8 cellular contexts compared by ENCODE assay signal in genomic region chr3:66501483-66502266, GRCh38. TPM values are rescaled to one million over a fixed set of nuclear protein-coding genes. Genes with fewer than 3 reads are reported as not detected.
A peak's percentile ranks its signal among the peaks of the same experiment; 100 is the strongest.
DNase-seq lines count a peak whose midpoint lies in the region; ATAC-seq, FAIRE-seq and TF ChIP-seq lines count a peak whose summit lies in the region.

No MANE protein-coding gene starts in this region.

- ATAC-seq in CD8-positive, alpha-beta T cell: no peak
- no peak for ATAC-seq in HG03432 (IDR thresholded peaks at IDR 0.05; ENCODE audit: unreplicated experiment)
- ATAC-seq in GM18873 (IDR thresholded peaks at IDR 0.05; ENCODE audit: low FRiP score, unreplicated experiment): no peak
- no peak for ATAC-seq in HG03442 (IDR thresholded peaks at IDR 0.05; ENCODE audit: unreplicated experiment)

- intact Hi-C loops in CD8-positive, alpha-beta T cell (cut with DNase I, micrococcal nuclease): loop anchor here (1.0 to 5.0 kb wide), 9 partner anchors 21 to 1153 kb away; partner anchors contain the start of genes KBTBD8 (in 1 of the 2), SLC25A26 (in 1 of the 2) and SUCLG2 (in 1 of the 2)
- intact Hi-C loops in endothelial cell of umbilical vein (cut with micrococcal nuclease): loop anchor here (1.0 to 2.0 kb wide), 8 partner anchors 28 to 497 kb away; partner anchors contain the start of gene KBTBD8

- H3K9ac ChIP-seq in OCI-LY3 (ENCODE audit: low read length): peak overlapping the region; percentile 43
- H3K9ac ChIP-seq in endothelial cell of umbilical vein (replicated peaks; ENCODE audit: extremely low read depth, insufficient read depth, low read length): no peak overlapping the region

- FAIRE-seq in endothelial cell of umbilical vein (lab: Jason Lieb, UNC): no peak

- H3K36me3 ChIP-seq in CD8-positive, alpha-beta T cell (ENCODE audit: insufficient read depth, low read length): no peaks in the 10 kb centered on the region
- no peaks in the 10 kb centered on the region for H3K36me3 ChIP-seq in OCI-LY3 (replicated peaks; ENCODE audit: low read depth, low read length)
- H3K36me3 ChIP-seq in endothelial cell of umbilical vein (ENCODE audit: control insufficient read depth in 2 of 2, extremely low read depth in 1 of 2, insufficient read depth in 2 of 2, low read length in 2 of 2): no peaks in the 10 kb centered on the region
- H3K36me3 ChIP-seq in neutrophil: no peaks in the 10 kb centered on the region

- no peak overlapping the region for H3K27ac ChIP-seq in CD8-positive, alpha-beta T cell (ENCODE audit: low read depth, low read length)
- no peak overlapping the region for H3K27ac ChIP-seq in OCI-LY3 (ENCODE audit: low read length)
- H3K27ac ChIP-seq in endothelial cell of umbilical vein (ENCODE audit: insufficient read depth, low read depth, low read length): no peak overlapping the region
- peak overlapping the region; percentile 84 for H3K27ac ChIP-seq in neutrophil

- peaks cover 39% of the 10 kb centered on the region for H3K79me2 ChIP-seq in OCI-LY3 (ENCODE audit: low read length)
- peaks cover 33% of the 10 kb centered on the region for H3K79me2 ChIP-seq in endothelial cell of umbilical vein (ENCODE audit: control insufficient read depth, insufficient read depth, low read length)

- dilution Hi-C loops in endothelial cell of umbilical vein (cut with MboI; ENCODE audit: extremely low pct_ligation_motif_present, low sequenced_read_pairs): no loop called here

- no peak for TF ChIP-seq CTCF in CD8-positive, alpha-beta T cell (IDR thresholded peaks at IDR 0.05)
- TF ChIP-seq CTCF in OCI-LY3 (IDR thresholded peaks at IDR 0.05; ENCODE audit: low read depth, low read length) (no peak; the same call in 1 of the 2 replicates), endothelial cell of umbilical vein (IDR thresholded peaks at IDR 0.05; ENCODE audit: extremely low read depth in 1 of 2, insufficient read depth in 1 of 2, low read depth in 1 of 2, low read length in 2 of 2) (no peak), neutrophil (IDR thresholded peaks at IDR 0.05) (no peak)

- H3K4me3 ChIP-seq in CD8-positive, alpha-beta T cell (ENCODE audit: low read depth, low read length): peak overlapping the region; percentile 32
- H3K4me3 ChIP-seq in OCI-LY3 (ENCODE audit: low read length): peak overlapping the region; percentile 72
- H3K4me3 ChIP-seq in endothelial cell of umbilical vein (replicated peaks in 1 of 3; ENCODE audit: insufficient read depth in 1 of 3, low read depth in 1 of 3, low read length in 3 of 3): peak overlapping the region in 2 of 3 experiments; percentile 29 to 45
- peak overlapping the region; percentile 78 to 87 for H3K4me3 ChIP-seq in neutrophil (ENCODE audit: low read depth in 1 of 2, low read length in 1 of 2)

- H3K4me1 ChIP-seq in CD8-positive, alpha-beta T cell (ENCODE audit: insufficient read depth, low read length): peaks cover 27% of the 10 kb centered on the region
- peaks cover 43% of the 10 kb centered on the region for H3K4me1 ChIP-seq in OCI-LY3 (ENCODE audit: low read length)
- peaks cover 14% of the 10 kb centered on the region for H3K4me1 ChIP-seq in endothelial cell of umbilical vein (ENCODE audit: control insufficient read depth, extremely low read depth, insufficient read depth, low read length)
- peaks cover 32 to 36% of the 10 kb centered on the region in 2 experiments for H3K4me1 ChIP-seq in neutrophil (ENCODE audit: control insufficient read depth in 1 of 2, insufficient read depth in 1 of 2, low read depth in 1 of 2, low read length in 1 of 2)

- no peaks in the 10 kb centered on the region for H3K27me3 ChIP-seq in CD8-positive, alpha-beta T cell (ENCODE audit: insufficient read depth, low read length)
- H3K27me3 ChIP-seq in OCI-LY3 (ENCODE audit: low read depth, low read length) (peaks cover 14% of the 10 kb centered on the region), endothelial cell of umbilical vein (ENCODE audit: control insufficient read depth in 2 of 2, insufficient read depth in 2 of 2, low read length in 2 of 2) (peaks cover 15 to 18% of the 10 kb centered on the region in 2 experiments), neutrophil (no peaks in the 10 kb centered on the region)

- H3K27me3 Mint-ChIP-seq in CD8-positive, alpha-beta T cell (ENCODE audit: low read depth): peaks cover 8% of the 10 kb centered on the region

- peak overlapping the region; percentile 69 for H3K27ac Mint-ChIP-seq in CD8-positive, alpha-beta T cell

- no peaks in the 10 kb centered on the region for H3K9me1 ChIP-seq in endothelial cell of umbilical vein (replicated peaks; ENCODE audit: control insufficient read depth, extremely low read depth, insufficient read depth, low read length)

- no peaks in the 10 kb centered on the region for H3K9me3 Mint-ChIP-seq in CD8-positive, alpha-beta T cell

- CTCF ChIA-PET in CD8-positive, alpha-beta T cell (lab: Charles Lee): interaction anchor here (0.7 to 1.7 kb wide), 3 partner anchors 8 to 94 kb away, joined by 3 to 7 read pairs (median 3); no protein-coding TSS in a partner anchor
- CTCF ChIA-PET in endothelial cell of umbilical vein (lab: Charles Lee): interaction anchor here (0.8 to 1.3 kb wide), 2 partner anchors 94 to 123 kb away, joined by 3 to 6 read pairs; no protein-coding TSS in a partner anchor

- peak overlapping the region; percentile 84 for H3K4me3 Mint-ChIP-seq in CD8-positive, alpha-beta T cell

- no TSS peak for BruUV-seq in endothelial cell of umbilical vein (replicated peaks; lab: Mats Ljungman, UMichigan)

- peak overlapping the region; percentile 59 for H2AFZ ChIP-seq in OCI-LY3 (ENCODE audit: low read depth, low read length)
- H2AFZ ChIP-seq in endothelial cell of umbilical vein (ENCODE audit: low read depth, low read length): peak overlapping the region; percentile 86

- peaks cover 22% of the 10 kb centered on the region for H4K20me1 ChIP-seq in OCI-LY3 (ENCODE audit: insufficient read depth, low read length)
- no peaks in the 10 kb centered on the region for H4K20me1 ChIP-seq in endothelial cell of umbilical vein (replicated peaks; ENCODE audit: control insufficient read depth, extremely low read depth, insufficient read depth, low read length)

- TF ChIP-seq POLR2A in endothelial cell of umbilical vein (IDR thresholded peaks at IDR 0.05; ENCODE audit: low read depth, low read length): no peak

- H3K9me3 ChIP-seq in CD8-positive, alpha-beta T cell (ENCODE audit: low read length): no peaks in the 10 kb centered on the region
- H3K9me3 ChIP-seq in OCI-LY3 (ENCODE audit: insufficient read depth, low read length) (no peaks in the 10 kb centered on the region), endothelial cell of umbilical vein (replicated peaks; ENCODE audit: control insufficient read depth, insufficient read depth, low read length) (no peaks in the 10 kb centered on the region), neutrophil (no peaks in the 10 kb centered on the region)

- H3K4me1 Mint-ChIP-seq in CD8-positive, alpha-beta T cell (ENCODE audit: low read depth): peaks cover 52% of the 10 kb centered on the region

- no peak for DNase-seq in CD8-positive, alpha-beta T cell
- no peak for DNase-seq in endothelial cell of umbilical vein (ENCODE audit: low read depth, low spot score)
- no peak for DNase-seq in NCI-H2107 treated with DMSO at 0.1 percent for 48 hours (lab: John Stamatoyannopoulos, UW; ENCODE audit: unreplicated experiment)

- POLR2A ChIA-PET in CD8-positive, alpha-beta T cell (lab: Charles Lee): interaction anchor here (0.6 kb wide), 1 partner anchor 290 kb away, joined by 5 read pairs; no protein-coding TSS in a partner anchor
- POLR2A ChIA-PET in endothelial cell of umbilical vein (lab: Charles Lee): interaction anchor here (0.7 kb wide), 1 partner anchor 11 kb away, joined by 10 read pairs; no protein-coding TSS in a partner anchor

- H3K36me3 Mint-ChIP-seq in CD8-positive, alpha-beta T cell: peaks cover 3% of the 10 kb centered on the region

- H3K4me2 ChIP-seq in OCI-LY3 (ENCODE audit: low read length) (peak overlapping the region; percentile 86), endothelial cell of umbilical vein (ENCODE audit: insufficient read depth, low read length) (peak overlapping the region; percentile 64)

TF ChIP-seq in endothelial cell of umbilical vein, 7 proteins besides CTCF, POLR2A, EP300 and RAD21:
- no peak for TF ChIP-seq MYC (IDR thresholded peaks at IDR 0.05; ENCODE audit: low read depth, low read length)
- TF ChIP-seq JUN (IDR thresholded peaks at IDR 0.05; ENCODE audit: borderline replicate concordance, insufficient read depth, insufficient read length, low read depth): no peak
- TF ChIP-seq EZH2 (IDR thresholded peaks at IDR 0.05; ENCODE audit: borderline replicate concordance, low read depth, low read length, severe bottlenecking): no peak
- no peak for TF ChIP-seq MAX (IDR thresholded peaks at IDR 0.05; ENCODE audit: insufficient read depth, insufficient read length)
- TF ChIP-seq FOS (IDR thresholded peaks at IDR 0.05; ENCODE audit: borderline replicate concordance, insufficient read depth, low read length): no peak
- no peak for TF ChIP-seq GATA2 (IDR thresholded peaks at IDR 0.05; ENCODE audit: insufficient read depth, insufficient read length, low read depth, low read length)

RNA-seq across cellular contexts. Expression of gene LRIG1, which starts 0.9 kb away (rescaled TPM):
- total RNA-seq in CD8-positive, alpha-beta T cell: 10 to 100 TPM; 38.2 to 39.4 TPM
- 42.0 and 52.2 TPM in 2 replicates for total RNA-seq in endothelial cell of umbilical vein
- polyA plus RNA-seq in endothelial cell of umbilical vein: 42.9 and 50.3 TPM in 2 replicates
- 39.7 and 42.1 TPM in 2 replicates for polyA plus RNA-seq in endothelial cell of umbilical vein (2011; cell fraction: cytosol; rRNA removed)
- 95.9 and 117 TPM in 2 replicates for polyA plus RNA-seq in endothelial cell of umbilical vein (2011; cell fraction: nucleus; rRNA removed)
- 27.0 and 38.8 TPM in 2 replicates for polyA plus RNA-seq in endothelial cell of umbilical vein (2012)
- polyA minus RNA-seq in endothelial cell of umbilical vein: 133 and 193 TPM in 2 replicates
- polyA minus RNA-seq in endothelial cell of umbilical vein (2011; cell fraction: cytosol; rRNA and poly(A)+ RNA removed): 1.8 TPM
- polyA minus RNA-seq in endothelial cell of umbilical vein (2011; cell fraction: nucleus; rRNA and poly(A)+ RNA removed): 67.0 and 113 TPM in 2 replicates

Comparison
In these comparisons a context has a peak if more than half of its experiments do, and no peak if none do; other contexts are left out.
1. H3K4me3 ChIP-seq: peak in every context shown above with its lines; median percentile 82 in neutrophil; 72 in OCI-LY3; 37 in endothelial cell of umbilical vein; 32 in CD8-positive, alpha-beta T cell.